In the genomic region with DNA sequence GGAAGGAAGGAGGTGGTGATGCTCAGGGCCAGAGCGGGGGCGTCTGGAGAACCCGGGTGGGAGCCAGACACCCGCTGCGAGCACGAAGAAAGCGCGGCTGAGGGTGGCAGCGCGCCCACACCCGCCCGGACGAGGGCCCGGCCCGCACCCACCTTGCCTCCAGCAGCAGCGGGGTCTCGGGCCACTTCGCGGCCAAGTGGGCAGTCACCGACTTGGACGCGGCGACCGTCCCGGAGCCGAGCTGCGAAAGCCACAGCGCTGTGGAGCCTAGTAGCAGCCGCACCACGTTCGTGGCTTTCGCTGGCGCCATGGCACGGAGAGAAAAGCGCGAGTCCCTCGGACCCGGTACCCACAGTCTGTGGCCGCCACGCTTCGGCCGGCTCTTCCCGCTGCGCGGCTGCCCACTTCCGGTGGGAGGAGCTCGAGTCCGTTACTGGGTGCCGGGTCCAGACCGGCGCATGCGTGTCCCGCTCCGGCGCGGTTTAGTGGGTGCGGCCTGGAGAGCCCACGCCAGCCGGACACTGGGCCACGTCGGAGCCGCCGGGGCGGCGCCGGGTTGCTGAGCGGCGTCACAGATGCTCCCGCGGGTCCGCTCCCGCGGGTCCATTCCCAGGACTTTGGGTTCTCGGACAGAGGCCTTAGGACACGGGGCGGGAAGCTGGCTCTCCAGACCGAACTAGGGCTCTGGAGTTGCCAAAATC, we compare ENCODE assay signal across 9 cellular contexts. TPM values are rescaled to one million over a fixed set of nuclear protein-coding genes. Genes with fewer than 3 reads are reported as not detected.
DNase-seq lines count a peak whose midpoint lies in the region; ATAC-seq and TF ChIP-seq lines count a peak whose summit lies in the region.
"Had no signal": no experiment of that assay in that cellular context is flagged by ENCODE, and none has a peak within 500 bp of the region (broad histone marks: within the 10 kb centered on the region; RNA-seq: fewer than 3 reads in every experiment).

UGGT2 (minus strand) TSS at position 399 of the 701 bp plus-strand sequence; CDS start at position 310, 89 bp downstream.

- peak; percentile 55 to 65 for ATAC-seq in CD4-positive, CD25-positive, alpha-beta regulatory T cell (ENCODE audit: low read depth in 2 of 2)
- peak; percentile 98 for ATAC-seq in GM18907 (IDR thresholded peaks at IDR 0.05; ENCODE audit: unreplicated experiment)
- ATAC-seq in HG03066 (IDR thresholded peaks at IDR 0.05; ENCODE audit: low read depth, unreplicated experiment) = peak; percentile 96
- peak; percentile 100 for ATAC-seq in upper lobe of left lung (ENCODE audit: low FRiP score in 2 of 2)

- no peaks in the 10 kb centered on the region for H3K27me3 ChIP-seq in CD4-positive, CD25-positive, alpha-beta regulatory T cell (ENCODE audit: control insufficient read depth, insufficient read depth, low read length)
- H3K27me3 ChIP-seq in muscle layer of duodenum (ENCODE audit: low read depth, low read length) = no peaks in the 10 kb centered on the region
- H3K27me3 ChIP-seq in upper lobe of left lung = no peaks in the 10 kb centered on the region

- H3K4me1 ChIP-seq in CD4-positive, CD25-positive, alpha-beta regulatory T cell (ENCODE audit: control insufficient read depth, insufficient read depth, low read length, poor library complexity, severe bottlenecking) = peaks cover 7% of the 10 kb centered on the region
- H3K4me1 ChIP-seq in muscle layer of duodenum (ENCODE audit: control insufficient read depth in 1 of 2, insufficient read depth in 2 of 2, low read length in 2 of 2) (peaks cover 0 to 7% of the 10 kb centered on the region in 2 donors), upper lobe of left lung (peaks cover 0 to 15% (median 5%) of the 10 kb centered on the region in 4 donors)

- H3K27ac ChIP-seq in CD4-positive, CD25-positive, alpha-beta regulatory T cell (ENCODE audit: insufficient read depth, low read length, poor library complexity, severe bottlenecking) = no peak within 1 kb of the TSS
- H3K27ac ChIP-seq in muscle layer of duodenum (ENCODE audit: low read length) = peak within 1 kb of the TSS; percentile 83
- peak within 1 kb of the TSS; percentile 73 to 90 (median 83) for H3K27ac ChIP-seq in upper lobe of left lung

- H3K9me3 Mint-ChIP-seq in CD4-positive, CD25-positive, alpha-beta regulatory T cell = peaks cover 0 to 12% (median 3%) of the 10 kb centered on the region in 7 donors

- peak within 1 kb of the TSS in 2 of 4 donors; percentile 39 to 49 for H3K4me3 Mint-ChIP-seq in CD4-positive, CD25-positive, alpha-beta regulatory T cell
- H3K4me3 Mint-ChIP-seq: activated T-cell treated with anti-CD3 and anti-CD28 coated beads, Interleukin-2, amount 50 U/mL, for 4 hours had no signal

- no peak within 1 kb of the TSS for H3K4me3 ChIP-seq in CD4-positive, CD25-positive, alpha-beta regulatory T cell (ENCODE audit: low read depth, low read length)
- H3K4me3 ChIP-seq in WI38 (ENCODE audit: low read depth, low read length) (peak within 1 kb of the TSS; percentile 93), muscle layer of duodenum (ENCODE audit: low read depth in 1 of 2, low read length in 2 of 2) (peak within 1 kb of the TSS; percentile 84 to 87), upper lobe of left lung (peak within 1 kb of the TSS; percentile 65 to 100 (median 82))

- H3K36me3 Mint-ChIP-seq in CD4-positive, CD25-positive, alpha-beta regulatory T cell = no peaks in the 10 kb centered on the region

- H3K27ac Mint-ChIP-seq in CD4-positive, CD25-positive, alpha-beta regulatory T cell = peak within 1 kb of the TSS in 1 of 3 donors; percentile 10

- 2 to 4% methylated on average over 10 to 73 of the region's 77 CpGs for WGBS in upper lobe of left lung, 2 donors

- TF ChIP-seq POLR2A in upper lobe of left lung (IDR thresholded peaks at IDR 0.05) = peak in 3 of 4 donors; percentile 53 to 81 (median 79)

- no peak for DNase-seq in CD4-positive, CD25-positive, alpha-beta regulatory T cell
- DNase-seq in NCI-H2107 treated with DMSO at 0.1 percent for 48 hours (lab: John Stamatoyannopoulos, UW; ENCODE audit: unreplicated experiment) (peak; percentile 14), fibroblast of peridontal ligament (ENCODE audit: extremely low read depth) (peak; percentile 92), upper lobe of left lung (peak; percentile 95 to 99)
- DNase-seq: activated T-cell treated with anti-CD3 and anti-CD28 coated beads, Interleukin-2, amount 50 U/mL, for 4 hours had no signal

- peaks cover 21% of the 10 kb centered on the region for H3K27me3 Mint-ChIP-seq in CD4-positive, CD25-positive, alpha-beta regulatory T cell

- no peaks in the 10 kb centered on the region for H3K9me3 ChIP-seq in CD4-positive, CD25-positive, alpha-beta regulatory T cell (ENCODE audit: control insufficient read depth in 2 of 2, low read length in 2 of 2)
- no peaks in the 10 kb centered on the region for H3K9me3 ChIP-seq in muscle layer of duodenum (ENCODE audit: control insufficient read depth in 1 of 2, low read length in 2 of 2)
- H3K9me3 ChIP-seq in upper lobe of left lung = no peaks in the 10 kb centered on the region

- no peak for TF ChIP-seq CTCF in WI38 (IDR thresholded peaks at IDR 0.05; ENCODE audit: low read depth, low read length)
- TF ChIP-seq CTCF in upper lobe of left lung (IDR thresholded peaks at IDR 0.05) = no peak

- no peaks in the 10 kb centered on the region for H3K36me3 ChIP-seq in CD4-positive, CD25-positive, alpha-beta regulatory T cell (ENCODE audit: control insufficient read depth, insufficient read depth, low read length)
- H3K36me3 ChIP-seq in muscle layer of duodenum (ENCODE audit: control insufficient read depth in 1 of 2, insufficient read depth in 2 of 2, low read length in 2 of 2) (no peaks in the 10 kb centered on the region), upper lobe of left lung (no peaks in the 10 kb centered on the region)

- peak in 2 of 4 donors; percentile 9 to 34 for TF ChIP-seq EP300 in upper lobe of left lung (IDR thresholded peaks at IDR 0.05)

- H3K4me1 Mint-ChIP-seq in CD4-positive, CD25-positive, alpha-beta regulatory T cell = peaks cover 3 to 6% (median 5%) of the 10 kb centered on the region in 4 donors

RNA-seq across cellular contexts. Expression of gene UGGT2, which starts in this region (rescaled TPM):
- total RNA-seq in CD4-positive, CD25-positive, alpha-beta regulatory T cell = 0.47 TPM
- under 1 TPM in 1 of 4 donors, not detected in 3; 0.08 TPM for polyA plus RNA-seq in CD4-positive, CD25-positive, alpha-beta regulatory T cell
- 10 to 100 TPM; 13.0 to 44.8 (median 18.5) TPM for total RNA-seq in upper lobe of left lung

Comparison
In these comparisons a context has a peak if more than half of its experiments do, and no peak if none do; other contexts are left out.
1. Peak in ATAC-seq in CD4-positive, CD25-positive, alpha-beta regulatory T cell; RNA of the gene not detected or under 1 TPM.
2. DNase-seq: peak in NCI-H2107 treated with DMSO at 0.1 percent for 48 hours (single experiment), fibroblast of peridontal ligament (single experiment) and upper lobe of left lung (2 of 2); none in CD4-positive, CD25-positive, alpha-beta regulatory T cell (0 of 3).
3. Peak in every context shown above with its lines, with median percentiles within 50 percentile points of each other: ATAC-seq.